In the genomic region with DNA sequence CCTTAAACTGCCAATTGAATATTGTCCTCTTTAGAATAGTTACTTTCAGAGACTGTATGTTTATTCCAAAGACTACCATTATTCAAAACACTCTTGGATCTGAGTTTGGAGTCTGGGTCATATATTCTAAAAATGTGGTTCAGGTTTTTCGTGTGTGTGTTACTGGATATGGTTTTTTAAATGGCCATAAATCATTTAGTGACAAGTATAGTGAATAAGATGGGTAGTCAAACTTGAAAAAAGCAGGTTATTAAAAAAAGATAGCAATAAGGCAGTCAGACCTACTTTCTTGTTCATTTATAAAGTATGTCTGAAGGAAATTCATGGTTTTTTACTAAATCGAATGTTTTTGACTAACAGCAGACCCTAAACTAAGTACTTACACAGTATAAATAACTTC, we compare ENCODE assay signal across 29 cellular contexts.
"Had no signal": no experiment of that assay in that cellular context is flagged by ENCODE, and none has a peak within 500 bp of the region (broad histone marks: within the 10 kb centered on the region; RNA-seq: fewer than 3 reads in every experiment).

No MANE protein-coding gene starts in this region.

- H3K27me3 ChIP-seq: dorsolateral prefrontal cortex, esophagus muscularis mucosa, esophagus squamous epithelium, foreskin keratinocyte, gastrocnemius medialis, gastroesophageal sphincter, heart left ventricle, heart right ventricle, hepatocyte had no signal

- H3K27ac ChIP-seq: coronary artery, dorsolateral prefrontal cortex, epithelial cell of prostate, esophagus muscularis mucosa, esophagus squamous epithelium, foreskin keratinocyte, gastrocnemius medialis, gastroesophageal sphincter, heart left ventricle, heart right ventricle, hepatocyte had no signal

- DNase-seq: cortex of kidney; dermis blood vessel endothelial cell; dorsolateral prefrontal cortex; effector CD4-positive, alpha-beta T cell; effector CD8-positive, alpha-beta T cell; effector memory CD4-positive, alpha-beta T cell; effector memory CD8-positive, alpha-beta T cell; endodermal cell; erythroblast; esophagus squamous epithelium; foreskin fibroblast; foreskin keratinocyte; foreskin melanocyte; gastrocnemius medialis; glutamatergic neuron; head of caudate nucleus; heart left ventricle; heart right ventricle; hippocampal formation had no signal

- H3K27ac Mint-ChIP-seq: dendritic cell treated with granulocyte-macrophage colony-stimulating factor and Interleukin-4, amounts not matched to agents 40 ng/mL and 50 ng/mL, for 4 days; effector memory CD8-positive, alpha-beta T cell; endodermal cell had no signal

- H3K4me3 ChIP-seq: coronary artery, dorsolateral prefrontal cortex, esophagus muscularis mucosa, esophagus squamous epithelium, gastrocnemius medialis, gastroesophageal sphincter, heart left ventricle, heart right ventricle, hepatocyte had no signal

- H3K4me3 Mint-ChIP-seq: dendritic cell treated with granulocyte-macrophage colony-stimulating factor and Interleukin-4, amounts not matched to agents 40 ng/mL and 50 ng/mL, for 4 days; effector memory CD8-positive, alpha-beta T cell; endodermal cell had no signal

- H3K9me3 ChIP-seq: esophagus muscularis mucosa, esophagus squamous epithelium, gastrocnemius medialis, gastroesophageal sphincter had no signal

- H3K79me2 ChIP-seq: hepatocyte had no signal

- FAIRE-seq: endometrium, endothelial cell of umbilical vein, frontal cortex had no signal

- H3K4me1 Mint-ChIP-seq: endodermal cell had no signal

- H3K36me3 ChIP-seq: esophagus muscularis mucosa, esophagus squamous epithelium, gastrocnemius medialis, gastroesophageal sphincter, heart left ventricle, heart right ventricle had no signal

- H2AFZ ChIP-seq: hepatocyte had no signal

- H3K4me2 ChIP-seq: hepatocyte had no signal

- H3K27me3 Mint-ChIP-seq: dendritic cell treated with granulocyte-macrophage colony-stimulating factor and Interleukin-4, amounts not matched to agents 40 ng/mL and 50 ng/mL, for 4 days; effector memory CD8-positive, alpha-beta T cell had no signal

- H3K4me1 ChIP-seq: esophagus muscularis mucosa, esophagus squamous epithelium, foreskin keratinocyte, gastrocnemius medialis, gastroesophageal sphincter, heart left ventricle, heart right ventricle had no signal

- ATAC-seq: effector memory CD8-positive, alpha-beta T cell; esophagus mucosa; foreskin keratinocyte; gastrocnemius medialis; gastroesophageal sphincter; heart left ventricle; heart right ventricle had no signal
